12 cellular contexts compared by ENCODE assay signal in the genomic region with DNA sequence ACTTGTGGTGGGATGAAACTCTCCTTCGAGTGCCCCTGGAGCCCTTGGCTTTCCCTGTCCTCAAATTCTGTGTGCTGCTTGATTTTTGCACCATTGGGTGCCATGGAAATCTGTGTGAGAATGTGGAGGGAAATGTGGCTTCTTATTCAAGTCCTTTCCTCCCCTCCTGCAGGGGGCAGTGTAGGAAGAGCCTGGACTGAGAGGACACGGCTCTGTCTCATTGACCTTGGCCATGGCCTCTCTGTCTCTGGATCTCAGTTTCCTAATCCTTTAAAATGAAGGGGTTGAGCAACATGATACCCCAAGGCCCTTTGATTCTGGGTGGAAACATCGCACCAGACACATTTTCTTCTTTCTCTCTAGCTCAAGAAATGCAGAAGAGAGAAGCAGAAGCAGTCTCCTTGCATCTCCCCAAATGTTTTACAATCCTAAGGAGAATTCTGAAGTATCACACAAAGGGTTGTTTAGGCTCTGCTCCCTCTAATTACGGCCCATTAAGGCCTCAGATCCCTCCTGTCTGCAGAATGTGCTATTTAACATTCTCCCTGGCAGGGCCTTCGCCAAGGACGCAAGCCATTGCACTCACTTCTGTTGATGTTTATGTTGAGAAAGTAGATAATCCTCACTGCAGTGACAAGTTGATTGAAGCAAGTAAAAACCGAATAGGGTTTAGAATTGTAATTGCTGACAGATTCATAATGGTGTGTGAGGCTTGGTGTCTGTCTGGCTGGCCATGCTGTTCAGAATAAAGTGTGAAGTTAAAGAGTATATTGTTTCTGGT.
A peak's percentile ranks its signal among the peaks of the same experiment; 100 is the strongest.
DNase-seq lines count a peak whose midpoint lies in the region; ATAC-seq and TF ChIP-seq lines count a peak whose summit lies in the region.
"Had no signal": no experiment of that assay in that cellular context is flagged by ENCODE, and none has a peak within 500 bp of the region (broad histone marks: within the 10 kb centered on the region; RNA-seq: fewer than 3 reads in every experiment).

No MANE protein-coding gene starts in this region.

- no peak for ATAC-seq in HG03521 (IDR thresholded peaks at IDR 0.05; ENCODE audit: unreplicated experiment)
- no peak for ATAC-seq in HG03439 (IDR thresholded peaks at IDR 0.05; ENCODE audit: unreplicated experiment)
- ATAC-seq: activated T-cell treated with anti-CD3 and anti-CD28 coated beads, Interleukin-2, amount 50 U/mL, for 72 hours; K562 had no signal

- CTCF ChIA-PET in HEK293T (lab: Yijun Ruan, JAX): interaction anchor here (0.7 to 1.0 kb wide), 2 partner anchors 10 to 36 kb away, joined by 3 to 5 read pairs; no protein-coding TSS in a partner anchor

- WGBS in mesodermal cell (ENCODE audit: insufficient coverage in 2 of 2), 2 experiments: 86 to 87% methylated on average over 5 to 6 of the region's 7 CpGs

- peak overlapping the region; percentile 17 for H3K27ac ChIP-seq in mesodermal cell (ENCODE audit: low read depth, low read length, severe bottlenecking)
- H3K27ac ChIP-seq: esophagus muscularis mucosa, uterus had no signal

- H3K4me1 ChIP-seq in mesodermal cell (ENCODE audit: control insufficient read depth, insufficient read depth, low read length, poor library complexity, severe bottlenecking): no peaks in the 10 kb centered on the region
- H3K4me1 ChIP-seq: uterus had no signal

- DNase-seq in ELR (ENCODE audit: low read depth) (peak; percentile 26), HEK293T (ENCODE audit: extremely low spot score) (peak; percentile 16), astrocyte of the hippocampus (ENCODE audit: low read depth, low spot score) (peak; percentile 42), kidney glomerular epithelial cell (lab: John Stamatoyannopoulos, UW) (no peak)
- DNase-seq: stimulated activated CD4-positive, alpha-beta T cell treated with anti-CD3 and anti-CD28 coated beads, Interleukin-4, amount 100 ng/mL, for 1 hour; uterus had no signal

- no peaks in the 10 kb centered on the region for H3K9me3 ChIP-seq in mesodermal cell (ENCODE audit: control insufficient read depth, low read length)
- H3K9me3 ChIP-seq: esophagus muscularis mucosa, uterus had no signal

- H3K4me3 ChIP-seq in mesodermal cell (ENCODE audit: extremely low read depth, insufficient read depth, low read length, poor library complexity, severe bottlenecking): no peak overlapping the region
- H3K4me3 ChIP-seq: esophagus muscularis mucosa, K562, uterus had no signal

- POLR2A ChIA-PET in HEK293T (lab: Yijun Ruan, JAX): no interaction called here

- H3K36me3 ChIP-seq in mesodermal cell (ENCODE audit: control insufficient read depth, insufficient read depth, low read length): no peaks in the 10 kb centered on the region
- H3K36me3 ChIP-seq: esophagus muscularis mucosa, uterus had no signal

TF ChIP-seq in HEK293T, 16 proteins besides CTCF, POLR2A, EP300 and RAD21:
- TF ChIP-seq ARNT (IDR thresholded peaks at IDR 0.05) (no peak), LEF1 (IDR thresholded peaks at IDR 0.05; ENCODE audit: borderline replicate concordance) (no peak), TARDBP (IDR thresholded peaks at IDR 0.05) (no peak), FOXM1 (IDR thresholded peaks at IDR 0.05; ENCODE audit: borderline replicate concordance) (no peak), SUZ12 (IDR thresholded peaks at IDR 0.05) (no peak), FOXK2 (IDR thresholded peaks at IDR 0.05) (no peak), ZNF384 (IDR thresholded peaks at IDR 0.05) (no peak), HDGF (IDR thresholded peaks at IDR 0.05; ENCODE audit: borderline replicate concordance) (no peak), SP1 (IDR thresholded peaks at IDR 0.05) (no peak), NFRKB (IDR thresholded peaks at IDR 0.05) (no peak), CTBP1 (IDR thresholded peaks at IDR 0.05; ENCODE audit: borderline replicate concordance) (no peak), L3MBTL2 (conservative IDR thresholded peaks at IDR 0.05) (no peak), BHLHE40 (IDR thresholded peaks at IDR 0.05; ENCODE audit: borderline replicate concordance) (no peak)
